13 cellular contexts compared by ENCODE assay signal in the genomic region with DNA sequence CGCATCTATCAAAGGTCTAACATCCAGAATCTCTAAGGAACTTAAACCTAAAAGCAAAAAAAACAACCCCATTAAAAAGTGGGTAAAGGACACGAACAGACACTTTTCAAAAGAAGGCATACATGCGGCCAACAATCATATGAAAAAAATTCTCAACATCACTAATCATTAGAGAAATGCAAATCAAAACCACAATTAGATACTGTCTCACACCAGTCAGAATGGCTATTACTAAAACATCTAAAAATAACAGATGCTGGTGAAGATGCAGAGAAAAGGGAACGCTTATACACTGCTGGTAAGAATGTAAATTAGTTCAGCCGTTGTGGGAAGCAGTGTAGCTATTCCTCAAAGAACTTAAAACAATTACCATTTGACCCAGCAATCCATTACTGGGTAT. TPM values are rescaled to one million over a fixed set of nuclear protein-coding genes. Genes with fewer than 3 reads are reported as not detected.
DNase-seq lines count a peak whose midpoint lies in the region; ATAC-seq, FAIRE-seq and TF ChIP-seq lines count a peak whose summit lies in the region.
"Had no signal": no experiment of that assay in that cellular context is flagged by ENCODE, and none has a peak within 500 bp of the region (broad histone marks: within the 10 kb centered on the region; RNA-seq: fewer than 3 reads in every experiment).

No MANE protein-coding gene starts in this region.

- H3K9ac ChIP-seq in neuronal stem cell (ENCODE audit: low read depth, low read length, poor library complexity), result no peak overlapping the region

- intact Hi-C loops in OCI-LY7 (cut with micrococcal nuclease; ENCODE audit: unreplicated experiment), result no loop called here
- intact Hi-C loops in left ventricle myocardium inferior (cut with micrococcal nuclease), result no loop called here
- intact Hi-C loops in adrenal gland (cut with DNase I), result no loop called here

- H2BK120ac ChIP-seq in neuronal stem cell (ENCODE audit: low read depth, low read length), result no peak overlapping the region

- peaks cover 47% of the 10 kb centered on the region for H4K20me1 ChIP-seq in OCI-LY7 (ENCODE audit: insufficient read depth, low read length)

- no peak overlapping the region for H3K4me3 Mint-ChIP-seq in activated T-helper 17 cell treated with anti-CD3 and anti-CD28 coated beads, Interleukin-2, amount 50 U/mL, for 72 hours

- no peak for DNase-seq in GM18507 (ENCODE audit: extremely low spot score, insufficient read length, low read depth)
- no peak for DNase-seq in OCI-LY7 (ENCODE audit: low spot score)
- no peak for DNase-seq in left ventricle myocardium inferior
- DNase-seq in adrenal gland, result no peak
- DNase-seq in neuronal stem cell (ENCODE audit: low spot score), result no peak
- DNase-seq: brain microvascular endothelial cell, COR-L47, esophagus squamous epithelium, ovary, upper lobe of right lung had no signal

- H4K91ac ChIP-seq in neuronal stem cell (ENCODE audit: low read depth, low read length, poor library complexity), result no peak overlapping the region

- peaks cover 46% of the 10 kb centered on the region for H3K4me1 ChIP-seq in OCI-LY7 (ENCODE audit: insufficient read depth, low read length, poor library complexity, severe bottlenecking)
- H3K4me1 ChIP-seq in left ventricle myocardium inferior, result peaks cover 49% of the 10 kb centered on the region
- peaks cover 48 to 63% of the 10 kb centered on the region in 2 donors for H3K4me1 ChIP-seq in adrenal gland (replicated peaks in 1 of 2)
- peaks cover 0 to 2% of the 10 kb centered on the region in 2 donors for H3K4me1 ChIP-seq in neuronal stem cell (ENCODE audit: control insufficient read depth in 2 of 2, insufficient read depth in 1 of 2, low read depth in 1 of 2, low read length in 2 of 2)

- 79 to 84% (median 80%) methylated on average over 5 of the region's 5 CpGs for WGBS in adrenal gland, 4 donors
- WGBS in neuronal stem cell (ENCODE audit: extremely low coverage in 2 of 2, insufficient read length in 2 of 2, insufficient replicate concordance in 1 of 2), 2 donors, result no CpG with 5 or more reads among the region's 5 CpGs

- peaks cover 60% of the 10 kb centered on the region for H3K36me3 Mint-ChIP-seq in activated T-helper 17 cell treated with anti-CD3 and anti-CD28 coated beads, Interleukin-2, amount 50 U/mL, for 72 hours (ENCODE audit: low read depth)

- H3K36me3 ChIP-seq in OCI-LY7 (ENCODE audit: insufficient read depth, low read length), result peaks cover 75% of the 10 kb centered on the region
- H3K36me3 ChIP-seq in left ventricle myocardium inferior, result peaks cover 9% of the 10 kb centered on the region
- H3K36me3 ChIP-seq in adrenal gland (replicated peaks in 1 of 2), result no peaks in the 10 kb centered on the region
- peaks cover 2 to 53% of the 10 kb centered on the region in 2 donors for H3K36me3 ChIP-seq in neuronal stem cell (replicated peaks in 1 of 2; ENCODE audit: control insufficient read depth in 2 of 2, insufficient read depth in 2 of 2, low read length in 2 of 2)
- H3K36me3 ChIP-seq: brain microvascular endothelial cell, ovary had no signal

- H3K9me2 ChIP-seq in OCI-LY7 (ENCODE audit: insufficient read depth, low read length), result no peaks in the 10 kb centered on the region

- no peak overlapping the region for H3K27ac Mint-ChIP-seq in activated T-helper 17 cell treated with anti-CD3 and anti-CD28 coated beads, Interleukin-2, amount 50 U/mL, for 72 hours

- TF ChIP-seq CTCF in OCI-LY7 (conservative IDR thresholded peaks at IDR 0.05; ENCODE audit: low read length), result no peak
- no peak for TF ChIP-seq CTCF in left ventricle myocardium inferior (IDR thresholded peaks at IDR 0.05; ENCODE audit: borderline replicate concordance)
- no peak for TF ChIP-seq CTCF in adrenal gland (IDR thresholded peaks at IDR 0.05)

- no TSS peak for BruUV-seq in OCI-LY7 (replicated peaks; lab: Mats Ljungman, UMichigan)

- H3K79me2 ChIP-seq in OCI-LY7 (ENCODE audit: insufficient read depth, low read depth, low read length), result peaks cover 98% of the 10 kb centered on the region

- no peaks in the 10 kb centered on the region for H3K9me3 Mint-ChIP-seq in activated T-helper 17 cell treated with anti-CD3 and anti-CD28 coated beads, Interleukin-2, amount 50 U/mL, for 72 hours

- H2BK15ac ChIP-seq in neuronal stem cell (ENCODE audit: low read length), result no peak overlapping the region

- H2BK5ac ChIP-seq in neuronal stem cell (ENCODE audit: low read length), result no peak overlapping the region

- no peak overlapping the region for H2AK5ac ChIP-seq in neuronal stem cell (ENCODE audit: low read depth, low read length)

- H3K4me1 Mint-ChIP-seq in activated T-helper 17 cell treated with anti-CD3 and anti-CD28 coated beads, Interleukin-2, amount 50 U/mL, for 72 hours, result peaks cover 53% of the 10 kb centered on the region

- peak; percentile 55 for ATAC-seq in GM21360 (IDR thresholded peaks at IDR 0.05; ENCODE audit: unreplicated experiment)
- peak; percentile 70 for ATAC-seq in HG02973 (IDR thresholded peaks at IDR 0.05; ENCODE audit: unreplicated experiment)
- ATAC-seq in activated T-helper 17 cell treated with anti-CD3 and anti-CD28 coated beads, Interleukin-2, amount 50 U/mL, for 72 hours (replicated peaks), result no peak
- ATAC-seq: upper lobe of right lung had no signal

- H3K9me3 ChIP-seq in OCI-LY7 (ENCODE audit: low read length) (no peaks in the 10 kb centered on the region), left ventricle myocardium inferior (replicated peaks) (no peaks in the 10 kb centered on the region), adrenal gland (replicated peaks in 1 of 3) (no peaks in the 10 kb centered on the region), neuronal stem cell (replicated peaks in 1 of 2; ENCODE audit: control insufficient read depth in 2 of 2, insufficient read depth in 1 of 2, low read depth in 1 of 2, low read length in 2 of 2) (peaks cover 2 to 3% of the 10 kb centered on the region in 2 donors)
- H3K9me3 ChIP-seq: esophagus squamous epithelium, ovary, upper lobe of right lung had no signal

- H3K4me3 ChIP-seq in OCI-LY7 (ENCODE audit: low read depth, low read length, poor library complexity, severe bottlenecking) (no peak overlapping the region), left ventricle myocardium inferior (no peak overlapping the region), adrenal gland (no peak overlapping the region), neuronal stem cell (ENCODE audit: low read length in 2 of 2) (no peak overlapping the region)
- H3K4me3 ChIP-seq: esophagus squamous epithelium, ovary, upper lobe of right lung had no signal

- POLR2A ChIA-PET in OCI-LY7 (lab: Charles Lee), result interaction anchor here (0.6 to 1.3 kb wide), 6 partner anchors 11 to 87 kb away, joined by 3 to 4 read pairs (median 3); partner anchors contain the start of gene PPP3R1

- peak overlapping the region; percentile 23 for H3K27ac ChIP-seq in OCI-LY7 (ENCODE audit: low read depth, low read length, poor library complexity, severe bottlenecking)
- H3K27ac ChIP-seq in left ventricle myocardium inferior (replicated peaks), result no peak overlapping the region
- H3K27ac ChIP-seq in adrenal gland, result peak overlapping the region in 1 of 5 donors; percentile 7
- no peak overlapping the region for H3K27ac ChIP-seq in neuronal stem cell (replicated peaks; ENCODE audit: low read length)
- H3K27ac ChIP-seq: brain microvascular endothelial cell, esophagus squamous epithelium, ovary, upper lobe of right lung had no signal

- no peaks in the 10 kb centered on the region for H3K27me3 Mint-ChIP-seq in activated T-helper 17 cell treated with anti-CD3 and anti-CD28 coated beads, Interleukin-2, amount 50 U/mL, for 72 hours

- CTCF ChIA-PET in OCI-LY7 (lab: Charles Lee; ENCODE audit: unreplicated experiment), result no interaction called here

- H3K27me3 ChIP-seq in left ventricle myocardium inferior (ENCODE audit: low read depth), result no peaks in the 10 kb centered on the region
- no peaks in the 10 kb centered on the region for H3K27me3 ChIP-seq in adrenal gland
- H3K27me3 ChIP-seq in neuronal stem cell (ENCODE audit: control insufficient read depth in 3 of 3, insufficient read depth in 3 of 3, low read depth in 1 of 3, low read length in 3 of 3), result peaks cover 0 to 2% (median 0%) of the 10 kb centered on the region in 3 experiments
- H3K27me3 ChIP-seq: brain microvascular endothelial cell, esophagus squamous epithelium, ovary, upper lobe of right lung had no signal

- H3K79me1 ChIP-seq in neuronal stem cell (ENCODE audit: low read depth, low read length), result peaks cover 2% of the 10 kb centered on the region

- no peak overlapping the region for H3K4ac ChIP-seq in neuronal stem cell (ENCODE audit: low read length)

- no peak overlapping the region for H2BK12ac ChIP-seq in neuronal stem cell (ENCODE audit: low read length)

- H3K18ac ChIP-seq in neuronal stem cell (ENCODE audit: low read length), result no peak overlapping the region

- peak; percentile 97 for FAIRE-seq in GM18507 (lab: Jason Lieb, UNC)

- no peak for TF ChIP-seq POLR2A in adrenal gland (IDR thresholded peaks at IDR 0.05)

- H2AFZ ChIP-seq in OCI-LY7 (ENCODE audit: low read length) (no peak overlapping the region), neuronal stem cell (ENCODE audit: low read length) (no peak overlapping the region)

- H3K4me2 ChIP-seq in OCI-LY7 (ENCODE audit: low read length), result peak overlapping the region; percentile 41
- no peak overlapping the region for H3K4me2 ChIP-seq in neuronal stem cell (ENCODE audit: insufficient read depth, low read length, poor library complexity, severe bottlenecking)

- no peak overlapping the region for H3K23ac ChIP-seq in neuronal stem cell (ENCODE audit: low read depth, low read length, poor library complexity)

- H3K14ac ChIP-seq in neuronal stem cell (ENCODE audit: low read length), result no peak overlapping the region

- H4K8ac ChIP-seq in neuronal stem cell (ENCODE audit: low read depth, low read length), result no peak overlapping the region

RNA-seq across cellular contexts. Expression of gene PPP3R1, which starts 38.0 kb away (rescaled TPM):
- 14.1 and 15.1 TPM in 2 replicates for total RNA-seq in OCI-LY7 (2014; rRNA removed; shearing (Covaris generic))
- total RNA-seq in OCI-LY7 (2022) (90.3 and 97.4 TPM in 2 replicates), left ventricle myocardium inferior (34.6 TPM), adrenal gland (100 to 1,000 TPM in 1 of 8 donors, 10 to 100 TPM in 7; 26.4 to 169 (median 63.7) TPM)
- polyA plus RNA-seq in adrenal gland, result 10 to 100 TPM; 11.8 to 68.4 (median 13.3) TPM
- 24.6 TPM for polyA plus RNA-seq in neuronal stem cell (2013, experiment 1 of 2)
- polyA plus RNA-seq in neuronal stem cell (2013, experiment 2 of 2), result 25.2 TPM
- 10 to 100 TPM; 54.1 to 70.0 TPM for total RNA-seq in activated T-helper 17 cell treated with anti-CD3 and anti-CD28 coated beads, Interleukin-2, amount 50 U/mL, for 72 hours

RNA-seq across cellular contexts. Expression of gene PNO1, which starts 56.7 kb away (rescaled TPM):
- total RNA-seq in OCI-LY7 (2014; rRNA removed; shearing (Covaris generic)), result 18.6 and 26.3 TPM in 2 replicates
- total RNA-seq in OCI-LY7 (2022) (16.3 and 22.5 TPM in 2 replicates), left ventricle myocardium inferior (8.2 TPM), adrenal gland (10 to 100 TPM in 6 of 8 donors, 1 to 10 TPM in 2; 6.3 to 23.2 (median 14.8) TPM)
- polyA plus RNA-seq in adrenal gland, result 10 to 100 TPM in 1 of 3 donors, 1 to 10 TPM in 2; 6.0 to 25.5 (median 9.1) TPM
- polyA plus RNA-seq in neuronal stem cell (2013, experiment 1 of 2), result 11.4 TPM
- 11.2 TPM for polyA plus RNA-seq in neuronal stem cell (2013, experiment 2 of 2)
- 10 to 100 TPM; 10.1 to 27.7 TPM for total RNA-seq in activated T-helper 17 cell treated with anti-CD3 and anti-CD28 coated beads, Interleukin-2, amount 50 U/mL, for 72 hours
